ENCODE assay signal across 13 cellular contexts in genomic region chr6:109336221-109336955, GRCh38. TPM values are rescaled to one million over a fixed set of nuclear protein-coding genes. Genes with fewer than 3 reads are reported as not detected.
DNase-seq lines count a peak whose midpoint lies in the region; TF ChIP-seq lines count a peak whose summit lies in the region.
"Had no signal": no experiment of that assay in that cellular context is flagged by ENCODE, and none has a peak within 500 bp of the region (broad histone marks: within the 10 kb centered on the region; RNA-seq: fewer than 3 reads in every experiment).

No MANE protein-coding gene starts in this region.

- 69% methylated on average over 3 of the region's 3 CpGs for WGBS in mammary epithelial cell (ENCODE audit: low coverage, missing lambda C conversion rate)
- 16% methylated on average over 3 of the region's 3 CpGs for WGBS in liver

- H3K27me3 Mint-ChIP-seq in activated CD4-positive, alpha-beta memory T cell treated with anti-CD3 and anti-CD28 coated beads, Interleukin-2, amount 10 ng/mL, durations not matched to agents 7 days and 5 days = no peaks in the 10 kb centered on the region
- H3K27me3 Mint-ChIP-seq: stimulated activated naive B cell treated with anti-CD40 and anti-IgM and Interleukin-4, amounts not matched to agents 10 μg/mL and 1 μg/mL and 100 μg/mL, for 72 hours had no signal

- H3K4me3 ChIP-seq in LNCaP clone FGC (ENCODE audit: low read depth, low read length) (no peak overlapping the region), mammary epithelial cell (replicated peaks in 1 of 3; ENCODE audit: insufficient read depth in 1 of 3, low read depth in 2 of 3, low read length in 3 of 3) (no peak overlapping the region), liver (ENCODE audit: low read depth in 1 of 3, low read length in 3 of 3) (no peak overlapping the region)
- H3K4me3 ChIP-seq: smooth muscle cell had no signal

- no TSS peak for BruUV-seq in mammary epithelial cell (replicated peaks; lab: Mats Ljungman, UMichigan)

- dilution Hi-C loops in mammary epithelial cell (cut with HindIII; ENCODE audit: low sequenced_read_pairs) = no loop called here

- H3K4me1 Mint-ChIP-seq in activated CD4-positive, alpha-beta memory T cell treated with anti-CD3 and anti-CD28 coated beads, Interleukin-2, amount 10 ng/mL, durations not matched to agents 7 days and 5 days = peaks cover 4% of the 10 kb centered on the region
- H3K4me1 Mint-ChIP-seq: stimulated activated naive B cell treated with anti-CD40 and anti-IgM and Interleukin-4, amounts not matched to agents 10 μg/mL and 1 μg/mL and 100 μg/mL, for 72 hours had no signal

- H3K4me3 Mint-ChIP-seq in activated CD4-positive, alpha-beta memory T cell treated with anti-CD3 and anti-CD28 coated beads, Interleukin-2, amount 10 ng/mL, durations not matched to agents 7 days and 5 days = no peak overlapping the region
- H3K4me3 Mint-ChIP-seq: stimulated activated naive B cell treated with anti-CD40 and anti-IgM and Interleukin-4, amounts not matched to agents 10 μg/mL and 1 μg/mL and 100 μg/mL, for 72 hours had no signal

- H3K4me1 ChIP-seq in mammary epithelial cell (ENCODE audit: insufficient read depth, low read length) (no peaks in the 10 kb centered on the region), liver (ENCODE audit: control insufficient read depth in 4 of 4, insufficient read depth in 4 of 4, low read length in 3 of 4) (peaks cover 2 to 11% (median 7%) of the 10 kb centered on the region in 4 donors)

- peak; percentile 26 to 56 for TF ChIP-seq RAD21 in liver (IDR thresholded peaks at IDR 0.05)

- H3K9me3 Mint-ChIP-seq in activated CD4-positive, alpha-beta memory T cell treated with anti-CD3 and anti-CD28 coated beads, Interleukin-2, amount 10 ng/mL, durations not matched to agents 7 days and 5 days = no peaks in the 10 kb centered on the region
- H3K9me3 Mint-ChIP-seq: activated T-helper 2 cell treated with anti-CD3 and anti-CD28 coated beads, Interferon-gamma antibody, Interleukin-2, Interleukin-4, amounts not matched to agents 10 μg/mL and 5 μg/mL and 100 μg/mL, durations not matched to agents 14 hours and 24 hours and 36 hours had no signal

- H4K20me1 ChIP-seq in mammary epithelial cell (ENCODE audit: insufficient read depth, low read length) = no peaks in the 10 kb centered on the region

- H3K36me3 ChIP-seq in mammary epithelial cell (ENCODE audit: insufficient read depth, low read length) (no peaks in the 10 kb centered on the region), liver (ENCODE audit: control insufficient read depth in 4 of 4, insufficient read depth in 3 of 4, low read depth in 1 of 4, low read length in 3 of 4) (no peaks in the 10 kb centered on the region)

- H3K27ac ChIP-seq in mammary epithelial cell (ENCODE audit: insufficient read depth, low read depth, low read length) (no peak overlapping the region), liver (ENCODE audit: low read depth in 1 of 2, low read length in 2 of 2) (no peak overlapping the region)

- DNase-seq in COR-L47 (lab: John Stamatoyannopoulos, UW) (peak; percentile 35), LNCaP clone FGC (ENCODE audit: low read depth) (peak; percentile 99), mammary epithelial cell (peak; percentile 31), GF-D8 (lab: John Stamatoyannopoulos, UW) (no peak), Ammon's horn (ENCODE audit: low spot score) (no peak), NCI-H510A (lab: John Stamatoyannopoulos, UW) (no peak)
- no peak for DNase-seq in activated CD4-positive, alpha-beta memory T cell treated with anti-CD3 and anti-CD28 coated beads, Interleukin-2, amount 10 ng/mL, durations not matched to agents 7 days and 5 days
- DNase-seq: effector CD4-positive, alpha-beta T cell; NCI-H2227 treated with DMSO at 0.1 percent for 48 hours; stimulated activated naive B cell treated with anti-CD40 and anti-IgM and Interleukin-4, amounts not matched to agents 10 μg/mL and 1 μg/mL and 100 μg/mL, for 72 hours had no signal

- H3K27ac Mint-ChIP-seq in activated CD4-positive, alpha-beta memory T cell treated with anti-CD3 and anti-CD28 coated beads, Interleukin-2, amount 10 ng/mL, durations not matched to agents 7 days and 5 days = no peak overlapping the region
- H3K27ac Mint-ChIP-seq: activated T-helper 2 cell treated with anti-CD3 and anti-CD28 coated beads, Interferon-gamma antibody, Interleukin-2, Interleukin-4, amounts not matched to agents 10 μg/mL and 5 μg/mL and 100 μg/mL, durations not matched to agents 14 hours and 24 hours and 36 hours; stimulated activated naive B cell treated with anti-CD40 and anti-IgM and Interleukin-4, amounts not matched to agents 10 μg/mL and 1 μg/mL and 100 μg/mL, for 72 hours had no signal

- H3K36me3 Mint-ChIP-seq in activated CD4-positive, alpha-beta memory T cell treated with anti-CD3 and anti-CD28 coated beads, Interleukin-2, amount 10 ng/mL, durations not matched to agents 7 days and 5 days (ENCODE audit: low read depth) = no peaks in the 10 kb centered on the region

- no peak overlapping the region for H3K9ac ChIP-seq in mammary epithelial cell (ENCODE audit: insufficient read depth, low read length)
- H3K9ac ChIP-seq in liver (ENCODE audit: low read depth in 1 of 2, low read length in 2 of 2) = no peak overlapping the region

- POLR2A ChIA-PET in activated CD4-positive, alpha-beta memory T cell treated with anti-CD3 and anti-CD28 coated beads, Interleukin-2, amount 10 ng/mL, durations not matched to agents 7 days and 5 days (lab: Charles Lee) = no interaction called here

- CTCF ChIA-PET in mammary epithelial cell (lab: Charles Lee; ENCODE audit: low non-redundant PET) = no interaction called here
- CTCF ChIA-PET in activated CD4-positive, alpha-beta memory T cell treated with anti-CD3 and anti-CD28 coated beads, Interleukin-2, amount 10 ng/mL, durations not matched to agents 7 days and 5 days (lab: Charles Lee) = no interaction called here

- H3K9me3 ChIP-seq in mammary epithelial cell (replicated peaks; ENCODE audit: insufficient read depth, low read length) = no peaks in the 10 kb centered on the region
- H3K9me3 ChIP-seq in liver (ENCODE audit: control insufficient read depth in 4 of 4, low read length in 3 of 4) = no peaks in the 10 kb centered on the region

- intact Hi-C loops in mammary epithelial cell (cut with micrococcal nuclease) = no loop called here

- H3K79me2 ChIP-seq in mammary epithelial cell (ENCODE audit: insufficient read depth, low read length) = no peaks in the 10 kb centered on the region

- in situ Hi-C loops in mammary epithelial cell (cut with MboI; ENCODE audit: low sequenced_read_pairs in 2 of 2) = no loop called here

- no peak overlapping the region for H3K4me2 ChIP-seq in mammary epithelial cell (ENCODE audit: insufficient read depth, low read depth, low read length)
- H3K4me2 ChIP-seq: smooth muscle cell had no signal

- TF ChIP-seq CTCF in LNCaP clone FGC (IDR thresholded peaks at IDR 0.05; ENCODE audit: control insufficient read depth, extremely low read depth, insufficient read depth) (no peak), mammary epithelial cell (conservative IDR thresholded peaks at IDR 0.05 in 1 of 2, IDR thresholded peaks at IDR 0.05 in 1 of 2; ENCODE audit: extremely low read depth in 1 of 2, insufficient read depth in 1 of 2, low read depth in 1 of 2, low read length in 2 of 2) (no peak), liver (IDR thresholded peaks at IDR 0.05; ENCODE audit: low read depth, low read length, missing input control) (no peak)

- peak overlapping the region; percentile 33 for H2AFZ ChIP-seq in mammary epithelial cell (ENCODE audit: low read depth, low read length)

- H3K27me3 ChIP-seq in mammary epithelial cell (ENCODE audit: insufficient read depth, low read length) = no peaks in the 10 kb centered on the region
- no peaks in the 10 kb centered on the region for H3K27me3 ChIP-seq in liver (ENCODE audit: control insufficient read depth in 4 of 4, insufficient read depth in 4 of 4, low read length in 3 of 4)

TF ChIP-seq in liver, 16 proteins besides CTCF, POLR2A, EP300 and RAD21 (continues in another document):
- TF ChIP-seq YY1 (IDR thresholded peaks at IDR 0.05) (no peak), RXRA (IDR thresholded peaks at IDR 0.05) (peak; percentile 50 to 64), FOXA2 (IDR thresholded peaks at IDR 0.05) (peak; percentile 32), TAF1 (conservative IDR thresholded peaks at IDR 0.05) (no peak), REST (IDR thresholded peaks at IDR 0.05) (peak; percentile 26), MAX (IDR thresholded peaks at IDR 0.05) (peak; percentile 50), EGR1 (IDR thresholded peaks at IDR 0.05; ENCODE audit: low read depth in 2 of 2) (no peak)

RNA-seq across cellular contexts. Expression of gene CD164, which starts 45.9 kb away (rescaled TPM):
- 100 to 1,000 TPM; 113 to 145 TPM for total RNA-seq in mammary epithelial cell
- polyA plus RNA-seq in mammary epithelial cell = 94.8 TPM
- polyA minus RNA-seq in mammary epithelial cell = 149 TPM
- 100 to 1,000 TPM in 1 of 2 donors, 10 to 100 TPM in 1; 84.5 to 218 TPM for total RNA-seq in liver
- 100 to 1,000 TPM; 120 to 144 TPM for polyA plus RNA-seq in liver
- total RNA-seq in activated CD4-positive, alpha-beta memory T cell treated with anti-CD3 and anti-CD28 coated beads, Interleukin-2, amount 10 ng/mL, durations not matched to agents 7 days and 5 days = 100 to 1,000 TPM; 354 to 370 TPM

Comparison
In these comparisons a context has a peak if more than half of its experiments do, and no peak if none do; other contexts are left out.
1. DNase-seq: peak in COR-L47 (single experiment), LNCaP clone FGC (single experiment) and mammary epithelial cell (single experiment); none in activated CD4-positive, alpha-beta memory T cell treated with anti-CD3 and anti-CD28 coated beads, Interleukin-2, amount 10 ng/mL, durations not matched to agents 7 days and 5 days (single experiment), GF-D8 (single experiment), Ammon's horn (single experiment) and NCI-H510A (single experiment).